Comparison of ENCODE assay signal across 1 cellular context in the genomic region with DNA sequence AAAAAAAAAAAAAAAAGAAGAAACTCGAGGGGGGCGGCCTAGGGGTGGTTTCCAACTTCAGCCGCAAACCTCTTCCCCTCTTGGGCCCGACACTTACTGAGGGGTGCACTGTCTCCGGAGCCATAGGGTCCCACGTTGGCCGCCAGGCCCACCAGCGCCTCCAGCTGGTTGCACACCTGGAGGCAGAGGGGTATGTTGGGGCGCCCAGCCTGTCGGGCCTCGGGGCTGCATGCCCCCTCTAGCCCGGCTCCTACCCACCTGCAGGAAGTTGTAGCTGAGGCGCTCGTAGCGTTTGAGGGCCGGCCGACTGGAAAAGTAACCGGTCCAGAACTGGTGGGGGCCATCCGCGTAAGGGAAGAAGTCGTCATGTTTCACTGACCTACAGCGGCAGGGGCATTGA.
TF ChIP-seq lines count a peak whose summit lies in the region.

No MANE protein-coding gene starts in this region.

TF ChIP-seq in H1, 55 proteins besides CTCF, POLR2A, EP300 and RAD21:
- no peak for TF ChIP-seq POU5F1 (IDR thresholded peaks at IDR 0.05; ENCODE audit: low read depth, low read length)
- peak; percentile 12 for TF ChIP-seq RNF2 (IDR thresholded peaks at IDR 0.05; ENCODE audit: borderline replicate concordance, low read depth, low read length, missing control alignments, poor library complexity, severe bottlenecking)
- TF ChIP-seq CBX8 (IDR thresholded peaks at IDR 0.05; ENCODE audit: borderline replicate concordance, low read depth, low read length) = no peak
